ENCODE assay signal across 1 cellular context in genomic region chr20:41003143-41003932, GRCh38.
TF ChIP-seq lines count a peak whose summit lies in the region.

No MANE protein-coding gene starts in this region.

TF ChIP-seq in IMR-90, 13 proteins besides CTCF, POLR2A, EP300 and RAD21 (continued from another document):
- TF ChIP-seq ELK1 (IDR thresholded peaks at IDR 0.05; ENCODE audit: borderline replicate concordance, low read depth, low read length) = no peak
- TF ChIP-seq RCOR1 (IDR thresholded peaks at IDR 0.05; ENCODE audit: insufficient replicate concordance, low read length) = peak; percentile 68
- TF ChIP-seq MXI1 (IDR thresholded peaks at IDR 0.05; ENCODE audit: borderline replicate concordance, low read depth, low read length) = peak; percentile 54; the same call in 1 of the 2 replicates
- TF ChIP-seq FOS (IDR thresholded peaks at IDR 0.05; ENCODE audit: low read depth, low read length) = peak; percentile 69
- no peak for TF ChIP-seq RFX5 (IDR thresholded peaks at IDR 0.05; ENCODE audit: low read depth, low read length)
- TF ChIP-seq BHLHE40 (IDR thresholded peaks at IDR 0.05; ENCODE audit: low read depth, low read length) = peak; percentile 90
- TF ChIP-seq NFE2L2 (IDR thresholded peaks at IDR 0.05; ENCODE audit: low read depth, low read length) = peak; percentile 49; the same call in 1 of the 2 replicates
- peak; percentile 79 for TF ChIP-seq MAFK (IDR thresholded peaks at IDR 0.05; ENCODE audit: low read depth, low read length)
- no peak for TF ChIP-seq CHD1 (IDR thresholded peaks at IDR 0.05; ENCODE audit: low read depth, low read length)
